In genomic region chr3:42025388-42026138, GRCh38 we compare ENCODE assay signal across 1 cellular context.
TF ChIP-seq lines count a peak whose summit lies in the region.

No MANE protein-coding gene starts in this region.

TF ChIP-seq in SK-N-SH, 30 proteins besides CTCF, POLR2A, EP300 and RAD21 (continued from another document):
- TF ChIP-seq PBX3 (IDR thresholded peaks at IDR 0.05): no peak
- 0 out of 2 replicates have a peak, but pooled peaks have one; percentile 8 for TF ChIP-seq JUND (IDR thresholded peaks at IDR 0.05)
- TF ChIP-seq RFX5 (IDR thresholded peaks at IDR 0.05; ENCODE audit: low read length): no peak
- peak; percentile 69 for TF ChIP-seq TCF12 (IDR thresholded peaks at IDR 0.05)
- no peak for TF ChIP-seq ELF1 (IDR thresholded peaks at IDR 0.05)
- TF ChIP-seq, protein P1, sequence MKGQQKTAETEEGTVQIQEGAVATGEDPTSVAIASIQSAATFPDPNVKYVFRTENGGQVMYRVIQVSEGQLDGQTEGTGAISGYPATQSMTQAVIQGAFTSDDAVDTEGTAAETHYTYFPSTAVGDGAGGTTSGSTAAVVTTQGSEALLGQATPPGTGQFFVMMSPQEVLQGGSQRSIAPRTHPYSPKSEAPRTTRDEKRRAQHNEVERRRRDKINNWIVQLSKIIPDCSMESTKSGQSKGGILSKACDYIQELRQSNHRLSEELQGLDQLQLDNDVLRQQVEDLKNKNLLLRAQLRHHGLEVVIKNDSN (IDR thresholded peaks at IDR 0.05; ENCODE audit: borderline replicate concordance, low read depth): peak; percentile 85
- no peak for TF ChIP-seq FOXM1 (IDR thresholded peaks at IDR 0.05; ENCODE audit: low read depth)
- TF ChIP-seq, protein P2, sequence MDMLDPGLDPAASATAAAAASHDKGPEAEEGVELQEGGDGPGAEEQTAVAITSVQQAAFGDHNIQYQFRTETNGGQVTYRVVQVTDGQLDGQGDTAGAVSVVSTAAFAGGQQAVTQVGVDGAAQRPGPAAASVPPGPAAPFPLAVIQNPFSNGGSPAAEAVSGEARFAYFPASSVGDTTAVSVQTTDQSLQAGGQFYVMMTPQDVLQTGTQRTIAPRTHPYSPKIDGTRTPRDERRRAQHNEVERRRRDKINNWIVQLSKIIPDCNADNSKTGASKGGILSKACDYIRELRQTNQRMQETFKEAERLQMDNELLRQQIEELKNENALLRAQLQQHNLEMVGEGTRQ (IDR thresholded peaks at IDR 0.05; ENCODE audit: borderline replicate concordance, low read depth, low read length): peak; percentile 58; the same call in 1 of the 2 replicates
- TF ChIP-seq NRF1 (IDR thresholded peaks at IDR 0.05; ENCODE audit: low read depth, low read length): no peak
- TF ChIP-seq TAF1 (IDR thresholded peaks at IDR 0.05; ENCODE audit: borderline replicate concordance, low read depth, low read length): no peak
